In genomic region chr16:84672276-84673202, GRCh38 we compare ENCODE assay signal across 8 cellular contexts. TPM values are rescaled to one million over a fixed set of nuclear protein-coding genes. Genes with fewer than 3 reads are reported as not detected.
A peak's percentile ranks its signal among the peaks of the same experiment; 100 is the strongest.
DNase-seq lines count a peak whose midpoint lies in the region; ATAC-seq and TF ChIP-seq lines count a peak whose summit lies in the region.

No MANE protein-coding gene starts in this region.

- H3K9me3 ChIP-seq in CD4-positive, alpha-beta T cell (ENCODE audit: control insufficient read depth, low read length), result no peaks in the 10 kb centered on the region
- no peaks in the 10 kb centered on the region for H3K9me3 ChIP-seq in lung (ENCODE audit: control insufficient read depth in 2 of 2, insufficient read depth in 1 of 2, low read length in 1 of 2)

- CTCF ChIA-PET in CD4-positive, alpha-beta T cell (lab: Charles Lee), result interaction anchor here (0.6 to 3.9 kb wide), 33 partner anchors 9 to 178 kb away, joined by 3 to 40 read pairs (median 4); partner anchors contain the start of gene KLHL36
- CTCF ChIA-PET in activated CD4-positive, alpha-beta memory T cell treated with anti-CD3 and anti-CD28 coated beads for 36 hours (lab: Charles Lee), result interaction anchor here (0.6 to 4.4 kb wide), 48 partner anchors 9 to 1147 kb away, joined by 3 to 93 read pairs (median 6); partner anchors contain the start of gene KLHL36

- peak; percentile 68 to 87 (median 77) for DNase-seq in CD4-positive, alpha-beta T cell
- DNase-seq in H4 (ENCODE audit: low spot score) (peak; percentile 74), NCI-H748 (lab: John Stamatoyannopoulos, UW; ENCODE audit: unreplicated experiment) (peak; percentile 52), dermis blood vessel endothelial cell (peak; percentile 83), lung (ENCODE audit: low spot score) (peak; percentile 84)
- peak; percentile 88 for DNase-seq in activated CD4-positive, alpha-beta memory T cell treated with anti-CD3 and anti-CD28 coated beads for 36 hours
- peak; percentile 81 for DNase-seq in stimulated activated CD8-positive, alpha-beta memory T cell treated with anti-CD3 and anti-CD28 coated beads, Interleukin-15, amount 100 ng/mL, for 24 hours (ENCODE audit: low read depth)

- peak; percentile 96 for ATAC-seq in CD4-positive, alpha-beta T cell (ENCODE audit: poor library complexity)
- peak; percentile 80 for ATAC-seq in lung (ENCODE audit: insufficient read depth, low FRiP score)
- ATAC-seq in GM19324 (IDR thresholded peaks at IDR 0.05; ENCODE audit: low FRiP score, unreplicated experiment), result no peak

- WGBS in lung, 2 donors, result 57% methylated on average over 26 of the region's 26 CpGs

- H3K4me1 ChIP-seq in lung (ENCODE audit: control insufficient read depth in 2 of 2, insufficient read depth in 2 of 2, low read length in 2 of 2), result peaks cover 0 to 2% of the 10 kb centered on the region in 2 donors

- TF ChIP-seq CTCF in CD4-positive, alpha-beta T cell (IDR thresholded peaks at IDR 0.05), result peak; percentile 98
- peak; percentile 88 for TF ChIP-seq CTCF in lung (IDR thresholded peaks at IDR 0.05; ENCODE audit: control extremely low read depth, extremely low read depth)

- H3K36me3 ChIP-seq in lung (ENCODE audit: control insufficient read depth in 2 of 2, insufficient read depth in 2 of 2, low read length in 2 of 2), result peaks cover 0 to 2% of the 10 kb centered on the region in 2 donors

- POLR2A ChIA-PET in CD4-positive, alpha-beta T cell (lab: Charles Lee), result interaction anchor here (0.6 to 1.2 kb wide), 4 partner anchors 28 to 64 kb away, joined by 3 to 4 read pairs (median 4); partner anchors contain the start of gene COTL1
- POLR2A ChIA-PET in activated CD4-positive, alpha-beta memory T cell treated with anti-CD3 and anti-CD28 coated beads for 36 hours (lab: Charles Lee), result interaction anchor here (0.8 kb wide), 1 partner anchor 67 kb away, joined by 3 read pairs; no protein-coding TSS in a partner anchor

- H3K4me3 ChIP-seq in lung, result no peak overlapping the region

- H3K4me1 Mint-ChIP-seq in CD4-positive, alpha-beta T cell (ENCODE audit: low read depth), result peaks cover 10% of the 10 kb centered on the region
- H3K4me1 Mint-ChIP-seq in activated CD4-positive, alpha-beta memory T cell treated with anti-CD3 and anti-CD28 coated beads for 36 hours (ENCODE audit: low read depth), result peaks cover 1% of the 10 kb centered on the region

- no peaks in the 10 kb centered on the region for H3K27me3 Mint-ChIP-seq in CD4-positive, alpha-beta T cell
- H3K27me3 Mint-ChIP-seq in activated CD4-positive, alpha-beta memory T cell treated with anti-CD3 and anti-CD28 coated beads for 36 hours, result no peaks in the 10 kb centered on the region

- H3K27ac ChIP-seq in CD4-positive, alpha-beta T cell (ENCODE audit: low read depth, low read length), result no peak overlapping the region
- H3K27ac ChIP-seq in lung (ENCODE audit: low read depth in 1 of 2, low read length in 1 of 2), result no peak overlapping the region

- peaks cover 16% of the 10 kb centered on the region for H3K36me3 Mint-ChIP-seq in CD4-positive, alpha-beta T cell (ENCODE audit: low read depth)
- peaks cover 2% of the 10 kb centered on the region for H3K36me3 Mint-ChIP-seq in activated CD4-positive, alpha-beta memory T cell treated with anti-CD3 and anti-CD28 coated beads for 36 hours

- no peaks in the 10 kb centered on the region for H3K9me3 Mint-ChIP-seq in CD4-positive, alpha-beta T cell
- H3K9me3 Mint-ChIP-seq in activated CD4-positive, alpha-beta memory T cell treated with anti-CD3 and anti-CD28 coated beads for 36 hours, result no peaks in the 10 kb centered on the region

- no peak overlapping the region for H3K27ac Mint-ChIP-seq in CD4-positive, alpha-beta T cell
- no peak overlapping the region for H3K27ac Mint-ChIP-seq in activated CD4-positive, alpha-beta memory T cell treated with anti-CD3 and anti-CD28 coated beads for 36 hours

- intact Hi-C loops in CD4-positive, alpha-beta T cell (cut with DNase I, micrococcal nuclease), result loop anchor here (1.0 to 5.0 kb wide), 3 partner anchors 50 to 54 kb away; no protein-coding TSS in a partner anchor
- intact Hi-C loops in activated CD4-positive, alpha-beta memory T cell treated with anti-CD3 and anti-CD28 coated beads for 36 hours (cut with micrococcal nuclease), result loop anchor here (1.0 kb wide), 1 partner anchor 54 kb away; no protein-coding TSS in a partner anchor

- H3K27me3 ChIP-seq in CD4-positive, alpha-beta T cell (ENCODE audit: control insufficient read depth, insufficient read depth, low read length), result no peaks in the 10 kb centered on the region
- H3K27me3 ChIP-seq in lung (ENCODE audit: control insufficient read depth, insufficient read depth), result no peaks in the 10 kb centered on the region

- no peak overlapping the region for H3K4me3 Mint-ChIP-seq in CD4-positive, alpha-beta T cell
- no peak overlapping the region for H3K4me3 Mint-ChIP-seq in activated CD4-positive, alpha-beta memory T cell treated with anti-CD3 and anti-CD28 coated beads for 36 hours

RNA-seq across cellular contexts. Expression of gene KLHL36, which starts 24.2 kb away (rescaled TPM):
- total RNA-seq in CD4-positive, alpha-beta T cell, result 10 to 100 TPM; 76.6 to 78.6 TPM
- total RNA-seq in H4 (2014; rRNA removed; shearing (Covaris generic)), result 19.2 and 23.5 TPM in 2 replicates
- total RNA-seq in activated CD4-positive, alpha-beta memory T cell treated with anti-CD3 and anti-CD28 coated beads for 36 hours, result 10 to 100 TPM; 56.1 to 56.8 TPM
- 68.8 and 74.0 TPM in 2 replicates for total RNA-seq in dermis blood vessel endothelial cell
- total RNA-seq in lung, result 10 to 100 TPM; 36.9 to 52.7 TPM
- 10 to 100 TPM; 18.1 to 27.7 TPM for polyA plus RNA-seq in lung

RNA-seq across cellular contexts. Expression of gene USP10, which starts 27.3 kb away (rescaled TPM):
- 100 to 1,000 TPM in 1 of 2 experiments, 10 to 100 TPM in 1; 99.3 to 106 TPM for total RNA-seq in CD4-positive, alpha-beta T cell
- total RNA-seq in H4 (2014; rRNA removed; shearing (Covaris generic)), result 48.5 and 79.5 TPM in 2 replicates
- total RNA-seq in activated CD4-positive, alpha-beta memory T cell treated with anti-CD3 and anti-CD28 coated beads for 36 hours, result 100 to 1,000 TPM; 105 to 108 TPM
- 32.7 and 70.7 TPM in 2 replicates for total RNA-seq in dermis blood vessel endothelial cell
- 10 to 100 TPM; 70.5 to 77.5 TPM for total RNA-seq in lung
- 10 to 100 TPM; 18.5 to 55.5 TPM for polyA plus RNA-seq in lung

RNA-seq across cellular contexts. Expression of gene COTL1, which starts 54.7 kb away (rescaled TPM):
- 100 to 1,000 TPM; 179 to 181 TPM for total RNA-seq in CD4-positive, alpha-beta T cell
- 197 and 232 TPM in 2 replicates for total RNA-seq in H4 (2014; rRNA removed; shearing (Covaris generic))
- total RNA-seq in activated CD4-positive, alpha-beta memory T cell treated with anti-CD3 and anti-CD28 coated beads for 36 hours, result 100 to 1,000 TPM; 358 to 364 TPM
- total RNA-seq in dermis blood vessel endothelial cell (125 and 140 TPM in 2 replicates), lung (100 to 1,000 TPM in 1 of 2 donors, 10 to 100 TPM in 1; 62.4 to 204 TPM)
- 100 to 1,000 TPM in 1 of 2 donors, 10 to 100 TPM in 1; 80.1 to 223 TPM for polyA plus RNA-seq in lung
